Comparison of ENCODE assay signal across 9 cellular contexts in the genomic region with DNA sequence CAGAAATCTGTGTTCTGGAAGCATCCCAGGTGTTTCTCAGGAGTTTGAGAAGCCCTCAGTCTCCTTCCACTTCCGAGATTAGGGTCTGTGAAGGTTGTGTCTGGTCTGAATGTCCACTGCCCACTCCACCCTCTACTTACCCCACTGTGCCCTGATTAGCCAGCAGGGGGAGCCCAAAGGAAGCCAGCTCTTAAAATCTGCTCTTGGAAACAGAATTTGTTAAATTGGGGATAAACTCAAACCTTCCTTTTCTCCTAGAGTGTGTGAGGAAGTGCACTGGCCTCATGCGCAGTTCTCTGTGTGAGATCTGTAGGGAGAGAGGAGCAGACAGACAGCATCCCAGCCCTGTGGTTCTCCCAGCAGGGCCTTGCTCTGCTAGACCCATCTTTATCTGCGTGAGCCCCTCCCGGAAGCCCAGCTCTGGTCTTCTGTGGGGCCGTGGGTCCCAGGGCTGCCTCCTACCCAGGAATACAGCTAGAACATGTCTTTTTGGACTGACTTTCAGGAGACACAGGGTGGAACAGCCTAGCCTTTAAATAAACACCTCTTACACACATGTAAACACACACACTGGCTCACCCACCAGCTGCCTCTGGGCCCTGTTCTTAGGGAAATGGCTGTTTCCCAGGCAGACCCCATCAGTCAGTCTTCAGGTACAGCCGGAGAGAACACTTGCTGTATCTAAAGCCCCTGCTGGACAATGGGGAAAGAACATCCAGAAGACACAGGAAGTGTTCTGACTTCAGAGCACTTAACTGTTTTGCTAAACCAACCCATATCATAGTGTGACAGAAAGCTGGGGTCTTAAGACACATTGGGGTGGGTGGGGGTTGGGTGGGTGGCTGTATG. TPM values are rescaled to one million over a fixed set of nuclear protein-coding genes. Genes with fewer than 3 reads are reported as not detected.
A peak's percentile ranks its signal among the peaks of the same experiment; 100 is the strongest.
DNase-seq lines count a peak whose midpoint lies in the region; ATAC-seq, FAIRE-seq and TF ChIP-seq lines count a peak whose summit lies in the region.
"Had no signal": no experiment of that assay in that cellular context is flagged by ENCODE, and none has a peak within 500 bp of the region (broad histone marks: within the 10 kb centered on the region; RNA-seq: fewer than 3 reads in every experiment).

No MANE protein-coding gene starts in this region.

- TF ChIP-seq POLR2A in suprapubic skin (IDR thresholded peaks at IDR 0.05): no peak

- peak; percentile 82 for TF ChIP-seq CTCF in AG04449 (IDR thresholded peaks at IDR 0.05; ENCODE audit: insufficient read depth, low read length, missing control alignments)
- TF ChIP-seq CTCF in GM12872 (IDR thresholded peaks at IDR 0.05; ENCODE audit: insufficient read depth, low read depth, low read length): peak; percentile 93
- peak; percentile 85 for TF ChIP-seq CTCF in colonic mucosa (IDR thresholded peaks at IDR 0.05)
- TF ChIP-seq CTCF in suprapubic skin (IDR thresholded peaks at IDR 0.05): peak; percentile 67 to 82

- no peak overlapping the region for H3K4ac ChIP-seq in mesendoderm (ENCODE audit: low read depth, low read length)

- no peak overlapping the region for H3K18ac ChIP-seq in mesendoderm (ENCODE audit: low read length)

- no peak for DNase-seq in AG04449 (ENCODE audit: low read depth, low spot score)
- DNase-seq in Kasumi-1 (lab: John Stamatoyannopoulos, UW): peak; percentile 26 to 42
- peak; percentile 52 for DNase-seq in colonic mucosa
- DNase-seq in mesendoderm: peak; percentile 83
- no peak for DNase-seq in suprapubic skin (ENCODE audit: low spot score in 2 of 2)

- H2BK120ac ChIP-seq in mesendoderm (ENCODE audit: low read depth, low read length): no peak overlapping the region

- H3K4me1 ChIP-seq in colonic mucosa (no peaks in the 10 kb centered on the region), mesendoderm (ENCODE audit: control insufficient read depth, low read depth, low read length) (peaks cover 2% of the 10 kb centered on the region), suprapubic skin (peaks cover 53% of the 10 kb centered on the region)

- no peak overlapping the region for H3K27ac ChIP-seq in colonic mucosa
- peak overlapping the region; percentile 16 for H3K27ac ChIP-seq in mesendoderm (ENCODE audit: low read depth, low read length)
- H3K27ac ChIP-seq in suprapubic skin: peak overlapping the region; percentile 14

- H2BK15ac ChIP-seq in mesendoderm (replicated peaks; ENCODE audit: low read depth): no peak overlapping the region

- no peak overlapping the region for H3K56ac ChIP-seq in mesendoderm (ENCODE audit: low read length)

- peak overlapping the region; percentile 25 for H2BK5ac ChIP-seq in mesendoderm (ENCODE audit: low read length)

- H3K9ac ChIP-seq in colonic mucosa (ENCODE audit: low read depth in 2 of 2, low read length in 2 of 2) (no peak overlapping the region), mesendoderm (ENCODE audit: low read length) (peak overlapping the region; percentile 22)

- no peak overlapping the region for H4K5ac ChIP-seq in mesendoderm (ENCODE audit: low read length)

- intact Hi-C loops in colonic mucosa (cut with DNase I): loop anchor here (2.0 kb wide), 1 partner anchor 252 kb away; no protein-coding TSS in a partner anchor

- CTCF ChIA-PET in AG04449 (lab: Yijun Ruan, JAX): interaction anchor here (0.6 to 20.0 kb wide), 79 partner anchors 8 to 1211 kb away, joined by 3 to 584 read pairs (median 8); a partner anchor contains a TSS

- H3K23ac ChIP-seq in mesendoderm (ENCODE audit: low read length): no peak overlapping the region

- no peak for TF ChIP-seq EP300 in suprapubic skin (IDR thresholded peaks at IDR 0.05)

- no peaks in the 10 kb centered on the region for H3K79me2 ChIP-seq in mesendoderm (ENCODE audit: control insufficient read depth, insufficient read depth, low read length)

- peak overlapping the region; percentile 13 for H2AK5ac ChIP-seq in mesendoderm (ENCODE audit: low read length)

- H3K36me3 ChIP-seq in colonic mucosa (no peaks in the 10 kb centered on the region), mesendoderm (ENCODE audit: control insufficient read depth, insufficient read depth, low read length) (no peaks in the 10 kb centered on the region), suprapubic skin (no peaks in the 10 kb centered on the region)

- no peak overlapping the region for H4K8ac ChIP-seq in mesendoderm (ENCODE audit: low read depth, low read length)

- H3K4me2 ChIP-seq in mesendoderm (ENCODE audit: low read length): no peak overlapping the region

- FAIRE-seq in TTC549 (lab: Jason Lieb, UNC): peak; percentile 43
- FAIRE-seq: islet of Langerhans had no signal

- WGBS in mesendoderm (ENCODE audit: extremely low coverage, insufficient coverage, low lambda C conversion rate): no CpG with 5 or more reads among the region's 6 CpGs
- WGBS in suprapubic skin: 71% methylated on average over 6 of the region's 6 CpGs

- H3K4me3 ChIP-seq in AG04449 (ENCODE audit: low read depth, low read length) (no peak overlapping the region), colonic mucosa (no peak overlapping the region), mesendoderm (ENCODE audit: low read length) (no peak overlapping the region), suprapubic skin (no peak overlapping the region)

- no peaks in the 10 kb centered on the region for H3K79me1 ChIP-seq in mesendoderm (ENCODE audit: low read length)

- no peaks in the 10 kb centered on the region for H3K27me3 ChIP-seq in colonic mucosa
- H3K27me3 ChIP-seq in mesendoderm (ENCODE audit: insufficient read depth, low read length, poor library complexity): no peaks in the 10 kb centered on the region
- no peaks in the 10 kb centered on the region for H3K27me3 ChIP-seq in suprapubic skin

- H3K9me3 ChIP-seq in colonic mucosa: no peaks in the 10 kb centered on the region
- H3K9me3 ChIP-seq in suprapubic skin: no peaks in the 10 kb centered on the region

- POLR2A ChIA-PET in AG04449 (lab: Yijun Ruan, JAX): interaction anchor here (0.8 kb wide), 1 partner anchor 249 kb away, joined by 3 read pairs; no protein-coding TSS in a partner anchor

- ATAC-seq in HG03378 (IDR thresholded peaks at IDR 0.05; ENCODE audit: unreplicated experiment): no peak

RNA-seq across cellular contexts. Expression of a gene that starts 52.2 kb away (rescaled TPM):
- total RNA-seq in colonic mucosa: 10 to 100 TPM; 21.8 to 23.0 TPM
- 15.1 TPM for polyA plus RNA-seq in mesendoderm (2013, experiment 1 of 2)
- polyA plus RNA-seq in mesendoderm (2013, experiment 2 of 2): 16.4 TPM
- total RNA-seq in suprapubic skin: 10 to 100 TPM; 25.3 to 30.7 (median 27.8) TPM

Comparison
In these comparisons a context has a peak if more than half of its experiments do, and no peak if none do; other contexts are left out.
1. DNase-seq: peak in Kasumi-1 (2 of 2), colonic mucosa (single experiment) and mesendoderm (single experiment); none in AG04449 (single experiment) and suprapubic skin (0 of 2).
2. Peak in every context shown above with its lines, with median percentiles within 50 percentile points of each other: CTCF ChIP-seq.